ENCODE assay signal across 1 cellular context in the genomic region with DNA sequence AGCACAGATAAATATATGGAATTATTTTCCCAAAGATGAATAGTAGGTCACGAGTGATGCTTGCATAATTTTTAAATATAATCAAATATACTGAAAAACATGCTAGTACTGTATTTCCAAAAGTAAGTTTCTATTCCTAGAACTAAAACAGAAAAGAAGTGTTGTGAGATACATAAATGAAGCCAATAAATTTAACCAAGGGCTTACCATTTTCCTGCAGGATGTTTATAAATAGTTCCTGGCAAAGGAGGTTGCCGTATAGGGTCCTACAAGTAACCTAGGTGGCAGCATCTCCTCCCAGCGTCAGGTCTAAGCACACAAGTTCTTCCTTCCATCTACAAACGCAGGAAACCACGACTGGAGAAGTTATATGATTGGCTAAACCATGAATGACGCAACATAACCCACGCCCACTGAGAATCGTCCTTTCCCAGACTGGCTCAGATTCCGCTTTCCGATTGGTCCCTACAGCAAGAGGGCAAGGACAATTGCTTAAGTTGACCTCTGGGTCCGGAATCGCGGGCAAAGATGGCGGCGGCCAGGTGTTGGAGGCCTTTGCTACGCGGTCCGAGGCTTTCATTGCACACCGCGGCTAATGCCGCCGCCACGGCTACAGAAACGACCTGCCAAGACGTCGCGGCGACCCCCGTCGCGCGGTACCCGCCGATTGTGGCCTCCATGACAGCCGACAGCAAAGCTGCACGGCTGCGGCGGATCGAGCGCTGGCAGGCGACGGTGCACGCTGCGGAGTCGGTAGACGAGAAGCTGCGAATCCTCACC.
TF ChIP-seq lines count a peak whose summit lies in the region.

A gene (plus strand): TSS at position 513 of the 780 bp plus-strand sequence. CDS start 16 bp downstream, at position 529.

TF ChIP-seq in HCT116, 20 proteins besides CTCF, POLR2A, EP300 and RAD21 (continued from another document):
- TF ChIP-seq CEBPB (IDR thresholded peaks at IDR 0.05; ENCODE audit: low read depth) (peak; percentile 87), SIN3A (IDR thresholded peaks at IDR 0.05; ENCODE audit: low read depth) (peak; percentile 35; the same call in 1 of the 2 replicates), ZFX (IDR thresholded peaks at IDR 0.05) (peak; percentile 77), SP1 (IDR thresholded peaks at IDR 0.05; ENCODE audit: low read depth) (peak; percentile 92), JUND (IDR thresholded peaks at IDR 0.05) (no peak), ELF1 (IDR thresholded peaks at IDR 0.05; ENCODE audit: borderline replicate concordance, low read depth) (peak; percentile 11; the same call in 1 of the 2 replicates), TCF7L2 (IDR thresholded peaks at IDR 0.05; ENCODE audit: borderline replicate concordance, extremely low read depth, insufficient read depth, insufficient read length) (no peak), FOSL1 (IDR thresholded peaks at IDR 0.05; ENCODE audit: low read depth) (no peak), SRF (IDR thresholded peaks at IDR 0.05; ENCODE audit: low read depth) (peak; percentile 49; the same call in 1 of the 2 replicates), EZH2 (IDR thresholded peaks at IDR 0.05) (no peak)
- TF ChIP-seq, protein P1, sequence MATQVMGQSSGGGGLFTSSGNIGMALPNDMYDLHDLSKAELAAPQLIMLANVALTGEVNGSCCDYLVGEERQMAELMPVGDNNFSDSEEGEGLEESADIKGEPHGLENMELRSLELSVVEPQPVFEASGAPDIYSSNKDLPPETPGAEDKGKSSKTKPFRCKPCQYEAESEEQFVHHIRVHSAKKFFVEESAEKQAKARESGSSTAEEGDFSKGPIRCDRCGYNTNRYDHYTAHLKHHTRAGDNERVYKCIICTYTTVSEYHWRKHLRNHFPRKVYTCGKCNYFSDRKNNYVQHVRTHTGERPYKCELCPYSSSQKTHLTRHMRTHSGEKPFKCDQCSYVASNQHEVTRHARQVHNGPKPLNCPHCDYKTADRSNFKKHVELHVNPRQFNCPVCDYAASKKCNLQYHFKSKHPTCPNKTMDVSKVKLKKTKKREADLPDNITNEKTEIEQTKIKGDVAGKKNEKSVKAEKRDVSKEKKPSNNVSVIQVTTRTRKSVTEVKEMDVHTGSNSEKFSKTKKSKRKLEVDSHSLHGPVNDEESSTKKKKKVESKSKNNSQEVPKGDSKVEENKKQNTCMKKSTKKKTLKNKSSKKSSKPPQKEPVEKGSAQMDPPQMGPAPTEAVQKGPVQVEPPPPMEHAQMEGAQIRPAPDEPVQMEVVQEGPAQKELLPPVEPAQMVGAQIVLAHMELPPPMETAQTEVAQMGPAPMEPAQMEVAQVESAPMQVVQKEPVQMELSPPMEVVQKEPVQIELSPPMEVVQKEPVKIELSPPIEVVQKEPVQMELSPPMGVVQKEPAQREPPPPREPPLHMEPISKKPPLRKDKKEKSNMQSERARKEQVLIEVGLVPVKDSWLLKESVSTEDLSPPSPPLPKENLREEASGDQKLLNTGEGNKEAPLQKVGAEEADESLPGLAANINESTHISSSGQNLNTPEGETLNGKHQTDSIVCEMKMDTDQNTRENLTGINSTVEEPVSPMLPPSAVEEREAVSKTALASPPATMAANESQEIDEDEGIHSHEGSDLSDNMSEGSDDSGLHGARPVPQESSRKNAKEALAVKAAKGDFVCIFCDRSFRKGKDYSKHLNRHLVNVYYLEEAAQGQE (IDR thresholded peaks at IDR 0.05; ENCODE audit: low read depth), result no peak
- TF ChIP-seq, protein P2, sequence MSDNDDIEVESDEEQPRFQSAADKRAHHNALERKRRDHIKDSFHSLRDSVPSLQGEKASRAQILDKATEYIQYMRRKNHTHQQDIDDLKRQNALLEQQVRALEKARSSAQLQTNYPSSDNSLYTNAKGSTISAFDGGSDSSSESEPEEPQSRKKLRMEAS (IDR thresholded peaks at IDR 0.05), result peak; percentile 66
TF ChIP-seq in HCT116: peak in this region for 11.
